Comparison of ENCODE assay signal across 8 cellular contexts in the genomic region with DNA sequence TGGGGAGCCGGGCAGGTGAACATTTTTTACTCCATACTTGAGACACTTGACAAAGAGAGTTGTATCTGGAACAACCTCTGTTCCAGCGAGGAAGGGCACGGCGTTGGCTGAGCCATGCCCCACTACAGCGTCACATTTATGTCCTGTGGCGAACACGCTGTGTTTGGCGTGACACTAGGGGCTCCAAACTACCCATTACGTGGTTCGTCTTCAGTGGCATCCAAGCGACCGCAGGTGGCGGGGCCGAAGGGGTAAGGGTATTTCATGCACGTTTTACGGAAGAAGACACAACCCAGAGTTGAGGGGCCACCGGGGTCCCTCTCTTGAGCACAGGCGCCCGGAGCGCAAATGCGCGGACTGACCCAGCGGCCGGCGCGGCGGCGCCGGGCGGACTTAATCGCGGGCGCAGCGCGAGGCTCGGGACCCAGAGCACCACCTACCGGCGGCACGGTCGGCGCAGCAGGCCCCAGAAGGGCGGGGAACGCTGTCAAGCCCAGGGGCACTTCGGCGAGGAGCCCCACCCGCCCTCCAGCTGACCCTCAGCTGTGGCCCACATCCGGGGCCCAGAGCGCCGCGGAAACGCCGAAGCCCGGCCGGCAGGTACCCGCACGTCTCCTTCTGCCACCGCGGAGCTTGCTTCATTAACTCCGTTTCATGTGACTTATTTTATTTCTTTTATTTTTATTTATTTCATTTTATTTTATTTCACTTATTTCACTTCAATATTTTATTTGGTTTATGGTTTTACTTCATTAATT. TPM values are rescaled to one million over a fixed set of nuclear protein-coding genes. Genes with fewer than 3 reads are reported as not detected.
DNase-seq lines count a peak whose midpoint lies in the region; ATAC-seq and TF ChIP-seq lines count a peak whose summit lies in the region.

No MANE protein-coding gene starts in this region.

- H3K4me3 ChIP-seq in CD4-positive, alpha-beta memory T cell (ENCODE audit: low read length in 2 of 2) = peak overlapping the region; percentile 60 to 84
- H3K4me3 ChIP-seq in epithelial cell of proximal tubule (ENCODE audit: low read depth, low read length) (peak overlapping the region; percentile 56), mucosa of rectum (ENCODE audit: low read length in 2 of 2) (peak overlapping the region; percentile 71 to 83)

- ATAC-seq in GM19397 (IDR thresholded peaks at IDR 0.05; ENCODE audit: unreplicated experiment) (peak; percentile 97), HG03558 (IDR thresholded peaks at IDR 0.05; ENCODE audit: extremely low read depth, unreplicated experiment) (peak; percentile 76)

- H3K27me3 ChIP-seq in CD4-positive, alpha-beta memory T cell (ENCODE audit: insufficient read depth, low read length) = peaks cover 3% of the 10 kb centered on the region
- H3K27me3 ChIP-seq in mucosa of rectum (ENCODE audit: control insufficient read depth in 2 of 2, insufficient read depth in 2 of 2, low read length in 2 of 2) = no peaks in the 10 kb centered on the region

- H3K9me3 ChIP-seq in CD4-positive, alpha-beta memory T cell (ENCODE audit: control insufficient read depth in 1 of 2, low read length in 2 of 2) = no peaks in the 10 kb centered on the region
- no peaks in the 10 kb centered on the region for H3K9me3 ChIP-seq in mucosa of rectum (ENCODE audit: control insufficient read depth in 2 of 2, low read length in 2 of 2)

- intact Hi-C loops in CD4-positive, alpha-beta memory T cell (cut with micrococcal nuclease) = loop anchor here (1.0 kb wide), 2 partner anchors 153 to 271 kb away; no protein-coding TSS in a partner anchor

- H3K4me3 Mint-ChIP-seq in CD4-positive, alpha-beta memory T cell = peak overlapping the region; percentile 87 to 95 (median 90)

- CTCF ChIA-PET in CD4-positive, alpha-beta memory T cell (lab: Charles Lee; ENCODE audit: partially characterized antibody) = interaction anchor here (0.7 to 2.7 kb wide), 11 partner anchors 8 to 591 kb away, joined by 3 to 22 read pairs (median 4); no protein-coding TSS in a partner anchor

- peaks cover 3 to 4% of the 10 kb centered on the region in 2 donors for H3K27me3 Mint-ChIP-seq in CD4-positive, alpha-beta memory T cell

- H3K27ac ChIP-seq in CD4-positive, alpha-beta memory T cell (ENCODE audit: low read depth, low read length) = no peak overlapping the region
- H3K27ac ChIP-seq in mucosa of rectum (ENCODE audit: low read depth in 2 of 2, low read length in 2 of 2) = no peak overlapping the region

- peaks cover 6% of the 10 kb centered on the region for H3K4me1 ChIP-seq in CD4-positive, alpha-beta memory T cell (ENCODE audit: insufficient read depth, low read length)
- peaks cover 0 to 4% of the 10 kb centered on the region in 2 donors for H3K4me1 ChIP-seq in mucosa of rectum (ENCODE audit: control insufficient read depth in 2 of 2, insufficient read depth in 2 of 2, low read length in 2 of 2)

- H3K4me1 Mint-ChIP-seq in CD4-positive, alpha-beta memory T cell = peaks cover 2 to 13% (median 4%) of the 10 kb centered on the region in 4 donors

- H3K9me3 Mint-ChIP-seq in CD4-positive, alpha-beta memory T cell = no peaks in the 10 kb centered on the region

- TF ChIP-seq CTCF in epithelial cell of proximal tubule (conservative IDR thresholded peaks at IDR 0.05; ENCODE audit: low read depth, low read length) = peak; percentile 71

- peak overlapping the region in 1 of 2 donors; percentile 24 for H3K9ac ChIP-seq in mucosa of rectum (ENCODE audit: low read depth in 1 of 2, low read length in 2 of 2)

- DNase-seq in CD4-positive, alpha-beta memory T cell = peak; percentile 35 to 52 (median 42)
- peak; percentile 68 to 78 for DNase-seq in NOMO-1 (lab: John Stamatoyannopoulos, UW; ENCODE audit: unreplicated experiment in 2 of 2)
- peak; percentile 64 for DNase-seq in activated CD8-positive, alpha-beta memory T cell treated with anti-CD3 and anti-CD28 coated beads, Interleukin-2, amount 50 U/mL, for 4 hours
- no peak for DNase-seq in epithelial cell of proximal tubule (ENCODE audit: low read depth)
- peak; percentile 19 to 25 for DNase-seq in stimulated activated CD8-positive, alpha-beta memory T cell treated with anti-CD3 and anti-CD28 coated beads, Interleukin-4, amount 100 ng/mL, for 4 hours (ENCODE audit: low read depth in 2 of 2, low spot score in 1 of 2)

- peaks cover 0 to 2% of the 10 kb centered on the region in 2 donors for H3K36me3 Mint-ChIP-seq in CD4-positive, alpha-beta memory T cell

- no peaks in the 10 kb centered on the region for H3K36me3 ChIP-seq in CD4-positive, alpha-beta memory T cell (ENCODE audit: insufficient read depth, low read length)
- peaks cover 0 to 1% of the 10 kb centered on the region in 2 donors for H3K36me3 ChIP-seq in mucosa of rectum (ENCODE audit: control insufficient read depth in 2 of 2, insufficient read depth in 2 of 2, low read length in 2 of 2)

- POLR2A ChIA-PET in CD4-positive, alpha-beta memory T cell (lab: Charles Lee; ENCODE audit: partially characterized antibody) = interaction anchor here (0.6 kb wide), 1 partner anchor 280 kb away, joined by 3 read pairs; no protein-coding TSS in a partner anchor

- H3K27ac Mint-ChIP-seq in CD4-positive, alpha-beta memory T cell = peak overlapping the region in 3 of 7 donors; percentile 42 to 63 (median 59)

RNA-seq across cellular contexts. Expression of a gene that starts 36.4 kb away (rescaled TPM):
- total RNA-seq in CD4-positive, alpha-beta memory T cell = not detected
- polyA plus RNA-seq in CD4-positive, alpha-beta memory T cell = not detected
- 2.5 and 3.6 TPM in 2 replicates for total RNA-seq in epithelial cell of proximal tubule
